1 cellular context compared by ENCODE assay signal in the genomic region with DNA sequence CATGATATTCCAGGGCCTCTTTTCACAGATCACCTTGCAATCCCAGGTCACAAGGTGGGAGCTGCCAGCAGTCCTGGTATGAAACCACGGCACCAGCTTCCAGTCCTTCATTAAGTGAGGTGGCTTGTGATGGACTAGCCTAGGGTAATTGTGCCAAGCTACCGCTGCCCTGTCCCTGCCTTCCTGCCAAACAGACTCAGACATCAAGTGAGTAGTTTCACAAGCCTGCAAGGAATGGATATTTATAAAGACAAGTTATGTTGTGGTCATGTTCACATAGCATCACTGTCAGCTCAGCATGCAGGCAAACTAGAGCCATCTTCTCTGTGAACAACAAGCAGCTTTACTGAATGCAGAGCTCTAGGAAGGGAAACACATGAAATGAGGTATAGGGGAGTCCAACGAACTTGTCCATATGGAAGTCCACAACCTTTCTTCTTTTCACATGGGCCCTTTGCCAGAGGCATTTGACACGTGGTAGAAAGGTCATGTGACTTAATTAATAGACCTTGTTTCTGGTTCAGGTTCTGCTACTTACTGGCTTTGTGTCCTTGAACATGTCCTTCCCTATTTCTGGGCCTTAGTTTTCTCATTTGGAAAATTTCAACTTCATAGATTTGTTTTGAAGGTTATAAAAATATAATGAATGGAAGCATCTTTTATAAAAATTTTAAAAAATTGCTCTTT.
TF ChIP-seq lines count a peak whose summit lies in the region.

No MANE protein-coding gene starts in this region.

TF ChIP-seq in WTC11, 78 proteins besides CTCF, POLR2A, EP300 and RAD21 (continued from another document):
- TF ChIP-seq STAT6 (CRISPR knock-in tag; conservative IDR thresholded peaks at IDR 0.05; ENCODE audit: low read depth) (no peak), ZNF138 (CRISPR knock-in tag; conservative IDR thresholded peaks at IDR 0.05) (no peak)
